In the genomic region with DNA sequence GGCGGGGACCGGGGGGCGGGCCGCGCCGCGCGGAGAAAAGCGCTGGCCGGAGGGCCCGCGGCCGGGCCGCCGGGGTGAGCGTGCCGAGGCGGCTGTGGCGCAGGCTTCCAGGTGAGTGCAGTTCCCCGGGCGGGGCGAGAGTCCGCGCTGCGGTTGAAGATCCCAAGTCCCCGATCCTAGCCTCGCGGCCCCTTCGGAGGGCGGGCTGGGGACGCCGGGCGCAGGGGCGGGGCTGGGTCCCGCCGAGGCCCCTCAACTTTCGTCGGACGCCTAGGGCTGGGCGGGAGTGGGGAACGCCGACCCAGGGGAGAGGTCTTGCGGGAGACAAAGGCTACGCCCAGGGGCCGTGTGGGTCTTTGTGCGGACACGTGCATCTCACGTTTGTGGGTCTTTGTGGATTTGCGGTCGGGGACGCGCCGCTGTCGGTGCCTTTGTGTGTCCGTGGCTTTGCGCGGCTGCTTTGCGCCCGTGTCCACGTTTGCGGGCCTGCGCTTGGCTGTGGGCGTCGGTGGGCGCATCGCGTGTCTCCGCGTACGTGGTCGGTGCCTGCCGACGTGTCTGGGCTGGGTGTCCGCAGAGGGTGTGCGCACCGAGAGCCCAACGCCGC, we compare ENCODE assay signal across 8 cellular contexts. TPM values are rescaled to one million over a fixed set of nuclear protein-coding genes. Genes with fewer than 3 reads are reported as not detected.
DNase-seq lines count a peak whose midpoint lies in the region; ATAC-seq and TF ChIP-seq lines count a peak whose summit lies in the region.

A gene with protein sequence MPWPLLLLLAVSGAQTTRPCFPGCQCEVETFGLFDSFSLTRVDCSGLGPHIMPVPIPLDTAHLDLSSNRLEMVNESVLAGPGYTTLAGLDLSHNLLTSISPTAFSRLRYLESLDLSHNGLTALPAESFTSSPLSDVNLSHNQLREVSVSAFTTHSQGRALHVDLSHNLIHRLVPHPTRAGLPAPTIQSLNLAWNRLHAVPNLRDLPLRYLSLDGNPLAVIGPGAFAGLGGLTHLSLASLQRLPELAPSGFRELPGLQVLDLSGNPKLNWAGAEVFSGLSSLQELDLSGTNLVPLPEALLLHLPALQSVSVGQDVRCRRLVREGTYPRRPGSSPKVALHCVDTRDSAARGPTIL (plus strand): TSS at position 63 of the 607 bp plus-strand sequence. CDS start 12,261 bp downstream, outside the sequence.

- CTCF ChIA-PET in CD4-positive, alpha-beta T cell (lab: Charles Lee): no interaction called here

- no peaks in the 10 kb centered on the region for H3K9me3 Mint-ChIP-seq in CD4-positive, alpha-beta T cell
- H3K9me3 Mint-ChIP-seq in immature natural killer cell: no peaks in the 10 kb centered on the region

- peak within 1 kb of the TSS; percentile 78 for H3K4me3 Mint-ChIP-seq in CD4-positive, alpha-beta T cell
- H3K4me3 Mint-ChIP-seq in immature natural killer cell: peak within 1 kb of the TSS; percentile 46 to 70 (median 63)

- peak within 1 kb of the TSS; percentile 87 for H3K4me3 ChIP-seq in Jurkat, Clone E6-1 (ENCODE audit: low read length)

- H3K4me1 Mint-ChIP-seq in CD4-positive, alpha-beta T cell (ENCODE audit: low read depth): no peaks in the 10 kb centered on the region
- H3K4me1 Mint-ChIP-seq in immature natural killer cell: peaks cover 6 to 9% of the 10 kb centered on the region in 2 donors

- no peak for DNase-seq in CD4-positive, alpha-beta T cell
- no peak for DNase-seq in Jurkat, Clone E6-1 (ENCODE audit: low read depth, low spot score)
- DNase-seq in amniotic epithelial cell (ENCODE audit: low read depth) (peak; percentile 21), immature natural killer cell (no peak), HCEC 1CT (no peak), GM19240 (ENCODE audit: insufficient read length, low spot score) (no peak)
- peak; percentile 39 for DNase-seq in stimulated activated CD8-positive, alpha-beta memory T cell treated with anti-CD3 and anti-CD28 coated beads, Interleukin-4, amount 100 ng/mL, for 48 hours

- H3K27me3 ChIP-seq in CD4-positive, alpha-beta T cell (ENCODE audit: control insufficient read depth, insufficient read depth, low read length): peaks cover 41% of the 10 kb centered on the region

- H3K27me3 Mint-ChIP-seq in CD4-positive, alpha-beta T cell: peaks cover 56% of the 10 kb centered on the region
- peaks cover 13 to 22% (median 15%) of the 10 kb centered on the region in 3 donors for H3K27me3 Mint-ChIP-seq in immature natural killer cell (ENCODE audit: low read depth in 3 of 3)

- no peak for TF ChIP-seq CTCF in CD4-positive, alpha-beta T cell (IDR thresholded peaks at IDR 0.05)

- H3K27ac Mint-ChIP-seq in CD4-positive, alpha-beta T cell: no peak within 1 kb of the TSS
- H3K27ac Mint-ChIP-seq in immature natural killer cell: no peak within 1 kb of the TSS

- H3K27ac ChIP-seq in CD4-positive, alpha-beta T cell (ENCODE audit: low read depth, low read length): no peak within 1 kb of the TSS

- intact Hi-C loops in CD4-positive, alpha-beta T cell (cut with DNase I, micrococcal nuclease): no loop called here

- H3K36me3 Mint-ChIP-seq in CD4-positive, alpha-beta T cell (ENCODE audit: low read depth): no peaks in the 10 kb centered on the region
- H3K36me3 Mint-ChIP-seq in immature natural killer cell: no peaks in the 10 kb centered on the region

- POLR2A ChIA-PET in CD4-positive, alpha-beta T cell (lab: Charles Lee): no interaction called here

- ATAC-seq in CD4-positive, alpha-beta T cell (ENCODE audit: poor library complexity): no peak
- ATAC-seq in HG02938 (IDR thresholded peaks at IDR 0.05; ENCODE audit: unreplicated experiment): no peak

- no peaks in the 10 kb centered on the region for H3K9me3 ChIP-seq in CD4-positive, alpha-beta T cell (ENCODE audit: control insufficient read depth, low read length)

RNA-seq across cellular contexts. Expression of the gene that starts here (rescaled TPM):
- under 1 TPM in 1 of 2 experiments, not detected in 1; 0.06 TPM for total RNA-seq in CD4-positive, alpha-beta T cell
- 8.1 TPM for polyA plus RNA-seq in Jurkat, Clone E6-1 (2012; ENCODE audit: insufficient read depth, insufficient read length)
- polyA plus RNA-seq in immature natural killer cell: not detected

Comparison
In these comparisons a context has a peak if more than half of its experiments do, and no peak if none do; other contexts are left out.
1. DNase-seq: peak in amniotic epithelial cell (single experiment) and stimulated activated CD8-positive, alpha-beta memory T cell treated with anti-CD3 and anti-CD28 coated beads, Interleukin-4, amount 100 ng/mL, for 48 hours (single experiment); none in CD4-positive, alpha-beta T cell (0 of 10), Jurkat, Clone E6-1 (single experiment), immature natural killer cell (0 of 3), HCEC 1CT (single experiment) and GM19240 (single experiment).